ENCODE assay signal across 8 cellular contexts in the genomic region with DNA sequence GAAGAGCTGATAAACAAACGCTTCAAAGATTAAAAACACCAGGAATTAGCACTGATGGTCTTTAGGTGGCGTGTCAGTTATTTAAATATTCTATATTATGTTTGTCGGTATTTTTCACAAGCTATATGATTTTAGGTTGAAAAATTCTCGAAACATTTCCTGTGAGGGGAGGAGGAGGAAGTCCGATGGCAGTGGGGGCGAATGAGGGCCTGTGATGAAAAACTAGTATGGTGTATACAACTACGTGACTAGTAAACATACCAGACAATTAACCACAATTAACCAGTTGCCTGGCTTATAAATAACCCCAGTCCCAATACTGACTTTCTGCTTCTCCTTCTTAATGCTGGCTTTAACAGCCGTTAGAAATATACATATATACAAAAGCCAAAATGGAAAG. TPM values are rescaled to one million over a fixed set of nuclear protein-coding genes. Genes with fewer than 3 reads are reported as not detected.
DNase-seq lines count a peak whose midpoint lies in the region; ATAC-seq lines count a peak whose summit lies in the region.

No MANE protein-coding gene starts in this region.

- WGBS in thymus: 16% methylated on average over 8 of the region's 8 CpGs

- peak overlapping the region; percentile 69 for H3K27ac Mint-ChIP-seq in activated CD4-positive, alpha-beta memory T cell treated with anti-CD3 and anti-CD28 coated beads, Interleukin-2, amount 10 ng/mL, durations not matched to agents 7 days and 5 days
- peak overlapping the region; percentile 63 to 92 (median 84) for H3K27ac Mint-ChIP-seq in immature natural killer cell

- no peak for DNase-seq in activated T-cell treated with anti-CD3 and anti-CD28 coated beads, Interleukin-2, amount 50 U/mL, for 4 hours
- DNase-seq in activated T-cell treated with anti-CD3 and anti-CD28 coated beads for 4 hours (no peak), immature natural killer cell (peak in 2 of 3 donors; percentile 3 to 10), AG08395 (ENCODE audit: low spot score) (no peak)
- DNase-seq in activated CD4-positive, alpha-beta memory T cell treated with anti-CD3 and anti-CD28 coated beads, Interleukin-2, amount 10 ng/mL, durations not matched to agents 7 days and 5 days: no peak

- CTCF ChIA-PET in activated CD4-positive, alpha-beta memory T cell treated with anti-CD3 and anti-CD28 coated beads, Interleukin-2, amount 10 ng/mL, durations not matched to agents 7 days and 5 days (lab: Charles Lee): interaction anchor here (1.4 kb wide), 1 partner anchor 14 kb away, joined by 4 read pairs; no protein-coding TSS in a partner anchor

- H3K36me3 ChIP-seq in thymus (ENCODE audit: control insufficient read depth, insufficient read depth): no peaks in the 10 kb centered on the region

- peak overlapping the region; percentile 91 for H3K4me3 Mint-ChIP-seq in activated T-cell treated with anti-CD3 and anti-CD28 coated beads, Interleukin-2, amount 50 U/mL, for 4 hours
- H3K4me3 Mint-ChIP-seq in activated CD4-positive, alpha-beta memory T cell treated with anti-CD3 and anti-CD28 coated beads, Interleukin-2, amount 10 ng/mL, durations not matched to agents 7 days and 5 days: peak overlapping the region; percentile 84
- peak overlapping the region; percentile 87 to 95 (median 89) for H3K4me3 Mint-ChIP-seq in immature natural killer cell

- no peak for ATAC-seq in activated T-cell treated with anti-CD3 and anti-CD28 coated beads, Interleukin-2, amount 50 U/mL, for 4 hours
- no peak for ATAC-seq in GM18520 (IDR thresholded peaks at IDR 0.05; ENCODE audit: unreplicated experiment)
- ATAC-seq in GM18870 (IDR thresholded peaks at IDR 0.05; ENCODE audit: unreplicated experiment): no peak

- no peaks in the 10 kb centered on the region for H3K27me3 ChIP-seq in thymus (ENCODE audit: control insufficient read depth, insufficient read depth)

- H3K27me3 Mint-ChIP-seq in activated T-cell treated with anti-CD3 and anti-CD28 coated beads, Interleukin-2, amount 50 U/mL, for 4 hours (ENCODE audit: low read depth): peaks cover 14% of the 10 kb centered on the region
- H3K27me3 Mint-ChIP-seq in activated CD4-positive, alpha-beta memory T cell treated with anti-CD3 and anti-CD28 coated beads, Interleukin-2, amount 10 ng/mL, durations not matched to agents 7 days and 5 days: peaks cover 4% of the 10 kb centered on the region
- H3K27me3 Mint-ChIP-seq in immature natural killer cell (ENCODE audit: low read depth in 3 of 3): peaks cover 2 to 4% (median 4%) of the 10 kb centered on the region in 3 donors

- no peaks in the 10 kb centered on the region for H3K9me3 ChIP-seq in thymus (ENCODE audit: control insufficient read depth)

- POLR2A ChIA-PET in activated CD4-positive, alpha-beta memory T cell treated with anti-CD3 and anti-CD28 coated beads, Interleukin-2, amount 10 ng/mL, durations not matched to agents 7 days and 5 days (lab: Charles Lee): no interaction called here

- peaks cover 24% of the 10 kb centered on the region for H3K4me1 Mint-ChIP-seq in activated T-cell treated with anti-CD3 and anti-CD28 coated beads, Interleukin-2, amount 50 U/mL, for 4 hours (ENCODE audit: low read depth)
- H3K4me1 Mint-ChIP-seq in activated CD4-positive, alpha-beta memory T cell treated with anti-CD3 and anti-CD28 coated beads, Interleukin-2, amount 10 ng/mL, durations not matched to agents 7 days and 5 days: peaks cover 14% of the 10 kb centered on the region
- H3K4me1 Mint-ChIP-seq in immature natural killer cell: peaks cover 20 to 27% of the 10 kb centered on the region in 2 donors

- H3K4me3 ChIP-seq in thymus (ENCODE audit: low read length): peak overlapping the region; percentile 27

- no peak overlapping the region for H3K27ac ChIP-seq in thymus (ENCODE audit: low read depth)

- no peaks in the 10 kb centered on the region for H3K9me3 Mint-ChIP-seq in activated T-cell treated with anti-CD3 and anti-CD28 coated beads, Interleukin-2, amount 50 U/mL, for 4 hours
- H3K9me3 Mint-ChIP-seq in activated CD4-positive, alpha-beta memory T cell treated with anti-CD3 and anti-CD28 coated beads, Interleukin-2, amount 10 ng/mL, durations not matched to agents 7 days and 5 days: no peaks in the 10 kb centered on the region
- no peaks in the 10 kb centered on the region for H3K9me3 Mint-ChIP-seq in immature natural killer cell

- no peaks in the 10 kb centered on the region for H3K36me3 Mint-ChIP-seq in activated T-cell treated with anti-CD3 and anti-CD28 coated beads, Interleukin-2, amount 50 U/mL, for 4 hours (ENCODE audit: insufficient read depth)
- no peaks in the 10 kb centered on the region for H3K36me3 Mint-ChIP-seq in activated CD4-positive, alpha-beta memory T cell treated with anti-CD3 and anti-CD28 coated beads, Interleukin-2, amount 10 ng/mL, durations not matched to agents 7 days and 5 days (ENCODE audit: low read depth)
- no peaks in the 10 kb centered on the region for H3K36me3 Mint-ChIP-seq in immature natural killer cell

- H3K4me1 ChIP-seq in thymus (ENCODE audit: control insufficient read depth, insufficient read depth, low read length): no peaks in the 10 kb centered on the region

RNA-seq across cellular contexts. Expression of a gene that starts 0.6 kb away (rescaled TPM):
- total RNA-seq in activated T-cell treated with anti-CD3 and anti-CD28 coated beads, Interleukin-2, amount 50 U/mL, for 4 hours: 1 to 10 TPM; 2.7 to 3.5 (median 3.1) TPM
- total RNA-seq in activated CD4-positive, alpha-beta memory T cell treated with anti-CD3 and anti-CD28 coated beads, Interleukin-2, amount 10 ng/mL, durations not matched to agents 7 days and 5 days: 1 to 10 TPM; 2.6 to 2.8 TPM
- polyA plus RNA-seq in immature natural killer cell (1 to 10 TPM in 2 of 3 donors, under 1 TPM in 1; 0.80 to 2.5 (median 2.4) TPM), thymus (3.2 TPM)

Comparison
In these comparisons a context has a peak if more than half of its experiments do, and no peak if none do; other contexts are left out.
1. DNase-seq: peak in immature natural killer cell (2 of 3); none in activated T-cell treated with anti-CD3 and anti-CD28 coated beads, Interleukin-2, amount 50 U/mL, for 4 hours (single experiment), activated T-cell treated with anti-CD3 and anti-CD28 coated beads for 4 hours (single experiment), activated CD4-positive, alpha-beta memory T cell treated with anti-CD3 and anti-CD28 coated beads, Interleukin-2, amount 10 ng/mL, durations not matched to agents 7 days and 5 days (single experiment) and AG08395 (single experiment).
2. Peak in every context shown above with its lines, with median percentiles within 50 percentile points of each other: H3K4me3 Mint-ChIP-seq.